In the genomic region with DNA sequence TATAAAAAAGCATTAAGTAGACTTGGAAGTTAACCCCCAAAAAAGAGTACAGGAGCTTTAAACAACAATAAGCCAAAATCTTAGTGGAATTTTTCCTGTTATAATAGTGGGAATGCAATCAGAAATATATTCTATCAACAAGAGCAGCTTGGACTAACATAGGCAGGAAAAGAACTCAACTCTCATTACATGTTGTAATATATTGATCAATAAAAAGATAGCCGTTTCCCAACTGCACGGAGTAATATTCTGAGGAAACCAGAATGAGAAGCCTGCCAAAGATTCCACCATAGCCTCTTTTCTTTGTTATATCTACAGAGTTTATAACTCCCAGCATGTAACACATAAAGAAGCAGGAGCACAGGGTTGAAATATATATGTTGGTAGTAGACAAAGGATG, we compare ENCODE assay signal across 34 cellular contexts.
"Had no signal": no experiment of that assay in that cellular context is flagged by ENCODE, and none has a peak within 500 bp of the region (broad histone marks: within the 10 kb centered on the region; RNA-seq: fewer than 3 reads in every experiment).

No MANE protein-coding gene starts in this region.

- H3K27ac ChIP-seq: adrenal gland, ascending aorta, body of pancreas, brain microvascular endothelial cell, breast epithelium, cardiac muscle cell had no signal

- H3K36me3 ChIP-seq: adrenal gland, ascending aorta, brain microvascular endothelial cell, breast epithelium, cardiac muscle cell had no signal

- H3K9me3 ChIP-seq: adrenal gland, breast epithelium had no signal

- H3K4me1 ChIP-seq: ascending aorta, body of pancreas, breast epithelium had no signal

- DNase-seq: activated effector memory CD4-positive, alpha-beta T cell treated with anti-CD3 and anti-CD28 coated beads, Interleukin-2, amount 50 U/mL, for 16 hours; activated effector memory CD4-positive, alpha-beta T cell treated with Interleukin-2 at 50 U/mL for 16 hours; activated gamma-delta T cell; activated gamma-delta T cell treated with Interleukin-2 at 50 U/mL for 16 hours; activated naive CD4-positive, alpha-beta T cell; activated naive CD4-positive, alpha-beta T cell treated with anti-CD3 and anti-CD28 coated beads for 36 hours; activated naive CD4-positive, alpha-beta T cell treated with anti-CD3 and anti-CD28 coated beads, Interleukin-2, amount 10 ng/mL, durations not matched to agents 7 days and 5 days; activated naive CD4-positive, alpha-beta T cell treated with anti-CD3 and anti-CD28 coated beads, Interleukin-2, amount 50 U/mL, for 16 hours; activated naive CD4-positive, alpha-beta T cell treated with Interleukin-2 at 50 U/mL for 16 hours; activated naive CD8-positive, alpha-beta T cell treated with anti-CD3 and anti-CD28 coated beads for 36 hours; activated naive CD8-positive, alpha-beta T cell treated with anti-CD3 and anti-CD28 coated beads, Interleukin-2, amount 10 ng/mL, durations not matched to agents 7 days and 5 days; activated naive CD8-positive, alpha-beta T cell treated with anti-CD3 and anti-CD28 coated beads, Interleukin-2, amount 50 U/mL, for 24 hours; activated T-cell treated with anti-CD3 and anti-CD28 coated beads for 4 hours; activated T-cell treated with anti-CD3 and anti-CD28 coated beads, Interleukin-2, amount 50 U/mL, for 1 hour; activated T-cell treated with anti-CD3 and anti-CD28 coated beads, Interleukin-2, amount 50 U/mL, for 24 hours; activated T-cell treated with anti-CD3 and anti-CD28 coated beads, Interleukin-2, amount 50 U/mL, for 4 hours; activated T-cell treated with anti-CD3 and anti-CD28 coated beads, Interleukin-2, amount 50 U/mL, for 48 hours; activated T-cell treated with anti-CD3 and anti-CD28 coated beads, Interleukin-2, amount 50 U/mL, for 72 hours; adrenal gland; amniotic stem cell; amygdala; anterior cingulate cortex; aorta; body of pancreas; brain microvascular endothelial cell; caudate nucleus; central memory CD4-positive, alpha-beta T cell; cerebellar nuclear complex had no signal

- FAIRE-seq: bronchial epithelial cell had no signal

- H3K27me3 ChIP-seq: adrenal gland, ascending aorta, body of pancreas, brain microvascular endothelial cell, breast epithelium, cardiac muscle cell had no signal

- ATAC-seq: activated naive CD4-positive, alpha-beta T cell treated with anti-CD3 and anti-CD28 coated beads, Interleukin-2, amount 50 U/mL, for 72 hours; activated naive CD8-positive, alpha-beta T cell treated with anti-CD3 and anti-CD28 coated beads, Interleukin-2, amount 50 U/mL, for 24 hours; activated T-cell treated with anti-CD3 and anti-CD28 coated beads, Interleukin-2, amount 50 U/mL, for 4 hours; activated T-cell treated with anti-CD3 and anti-CD28 coated beads, Interleukin-2, amount 50 U/mL, for 72 hours; activated T-helper 17 cell treated with anti-CD3 and anti-CD28 coated beads, Interleukin-2, amount 50 U/mL, for 72 hours; body of pancreas had no signal

- H3K4me3 ChIP-seq: adrenal gland, ascending aorta, body of pancreas, breast epithelium, cardiac muscle cell had no signal
